In the genomic region with DNA sequence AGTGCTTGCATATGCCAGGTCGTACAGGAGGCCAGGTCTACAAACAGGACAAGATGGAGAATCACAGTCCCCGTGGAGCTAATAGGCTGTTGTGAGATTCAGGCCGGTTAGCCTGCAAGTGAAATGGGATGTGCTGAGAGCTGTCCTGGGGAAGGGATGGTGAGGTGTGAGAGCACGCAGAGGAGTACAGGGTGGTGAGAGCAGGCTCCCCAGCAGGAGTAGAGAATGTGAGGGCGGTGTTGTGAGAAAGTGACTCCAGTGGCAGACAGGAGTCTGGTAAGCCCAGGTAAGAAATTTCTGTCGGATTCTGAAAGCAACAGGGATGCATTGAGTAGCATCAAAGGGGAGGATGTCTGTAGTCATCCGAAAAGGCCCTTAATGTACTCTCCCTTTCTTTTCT, we compare ENCODE assay signal across 16 cellular contexts. TPM values are rescaled to one million over a fixed set of nuclear protein-coding genes. Genes with fewer than 3 reads are reported as not detected.
DNase-seq lines count a peak whose midpoint lies in the region; ATAC-seq, FAIRE-seq and TF ChIP-seq lines count a peak whose summit lies in the region.
"Had no signal": no experiment of that assay in that cellular context is flagged by ENCODE, and none has a peak within 500 bp of the region (broad histone marks: within the 10 kb centered on the region; RNA-seq: fewer than 3 reads in every experiment).

No MANE protein-coding gene starts in this region.

- peaks cover 95% of the 10 kb centered on the region for H3K4me1 Mint-ChIP-seq in activated T-cell treated with anti-CD3 and anti-CD28 coated beads, Interleukin-2, amount 50 U/mL, for 24 hours (ENCODE audit: low read depth)
- H3K4me1 Mint-ChIP-seq in activated CD4-positive, alpha-beta memory T cell treated with anti-CD3 and anti-CD28 coated beads, Interleukin-2, amount 10 ng/mL, durations not matched to agents 7 days and 5 days: peaks cover 97% of the 10 kb centered on the region
- H3K4me1 Mint-ChIP-seq in stimulated activated memory B cell treated with anti-CD40 and anti-IgM and Interleukin-4, amounts not matched to agents 10 μg/mL and 1 μg/mL and 100 μg/mL, for 72 hours: peaks cover 96% of the 10 kb centered on the region

- H3K27me3 Mint-ChIP-seq in activated T-cell treated with anti-CD3 and anti-CD28 coated beads, Interleukin-2, amount 50 U/mL, for 24 hours: no peaks in the 10 kb centered on the region
- H3K27me3 Mint-ChIP-seq in activated CD4-positive, alpha-beta memory T cell treated with anti-CD3 and anti-CD28 coated beads, Interleukin-2, amount 10 ng/mL, durations not matched to agents 7 days and 5 days: no peaks in the 10 kb centered on the region
- H3K27me3 Mint-ChIP-seq in stimulated activated memory B cell treated with anti-CD40 and anti-IgM and Interleukin-4, amounts not matched to agents 10 μg/mL and 1 μg/mL and 100 μg/mL, for 72 hours: no peaks in the 10 kb centered on the region

- intact Hi-C loops in endothelial cell of umbilical vein (cut with micrococcal nuclease): loop anchor here (1.0 to 2.0 kb wide), 4 partner anchors 44 to 157 kb away; no protein-coding TSS in a partner anchor
- intact Hi-C loops in posterior cingulate gyrus (cut with DNase I): no loop called here
- intact Hi-C loops in pancreas (cut with DNase I): no loop called here

- ATAC-seq in stimulated activated memory B cell treated with anti-CD40 and anti-IgM and Interleukin-4, amounts not matched to agents 10 μg/mL and 1 μg/mL and 100 μg/mL, for 72 hours: no peak
- no peak for ATAC-seq in pancreas
- ATAC-seq: Panc1 had no signal

- TF ChIP-seq POLR2A in endothelial cell of umbilical vein (IDR thresholded peaks at IDR 0.05; ENCODE audit: low read depth, low read length): no peak

- WGBS in pancreas, 2 donors: 89 to 96% methylated on average over 7 of the region's 7 CpGs

- H3K36me3 ChIP-seq in endothelial cell of umbilical vein (ENCODE audit: control insufficient read depth in 2 of 2, extremely low read depth in 1 of 2, insufficient read depth in 2 of 2, low read length in 2 of 2) (peaks cover 0 to 2% of the 10 kb centered on the region in 2 experiments), pancreas (peaks cover 0 to 5% (median 0%) of the 10 kb centered on the region in 3 donors)

- H3K9me3 ChIP-seq in endothelial cell of umbilical vein (replicated peaks; ENCODE audit: control insufficient read depth, insufficient read depth, low read length): no peaks in the 10 kb centered on the region
- no peaks in the 10 kb centered on the region for H3K9me3 ChIP-seq in pancreas
- H3K9me3 ChIP-seq: mucosa of descending colon had no signal

- peak overlapping the region; percentile 86 for H3K9ac ChIP-seq in endothelial cell of umbilical vein (replicated peaks; ENCODE audit: extremely low read depth, insufficient read depth, low read length)

- FAIRE-seq in endothelial cell of umbilical vein (lab: Jason Lieb, UNC) (no peak), pancreas (lab: Jason Lieb, UNC) (no peak)

- dilution Hi-C loops in endothelial cell of umbilical vein (cut with MboI; ENCODE audit: extremely low pct_ligation_motif_present, low sequenced_read_pairs): no loop called here

- POLR2A ChIA-PET in activated CD4-positive, alpha-beta memory T cell treated with anti-CD3 and anti-CD28 coated beads, Interleukin-2, amount 10 ng/mL, durations not matched to agents 7 days and 5 days (lab: Charles Lee): interaction anchor here (1.0 to 12.9 kb wide), 7 partner anchors 8 to 88 kb away, joined by 4 to 349 read pairs (median 55); a partner anchor contains a TSS
- POLR2A ChIA-PET in endothelial cell of umbilical vein (lab: Charles Lee): no interaction called here

- no peak for DNase-seq in activated T-cell treated with anti-CD3 and anti-CD28 coated beads, Interleukin-2, amount 50 U/mL, for 24 hours
- DNase-seq in activated T-cell treated with anti-CD3 and anti-CD28 coated beads, Interleukin-2, amount 50 U/mL, for 1 hour: no peak
- no peak for DNase-seq in activated CD4-positive, alpha-beta memory T cell treated with anti-CD3 and anti-CD28 coated beads, Interleukin-2, amount 10 ng/mL, durations not matched to agents 7 days and 5 days
- DNase-seq in endothelial cell of umbilical vein (ENCODE audit: low read depth, low spot score) (peak; percentile 9), posterior cingulate gyrus (no peak), pancreas (no peak), SKM-1 treated with dmso at 0.1 percent for 144 hours (lab: John Stamatoyannopoulos, UW; ENCODE audit: unreplicated experiment) (no peak)
- DNase-seq: ACHN, DMS53, H9, mucosa of descending colon, NCI-H1105 treated with DMSO at 0.1 percent for 48 hours, NCI-H446 treated with DMSO at 0.1 percent for 48 hours, right cardiac atrium had no signal

- H2AFZ ChIP-seq in endothelial cell of umbilical vein (ENCODE audit: low read depth, low read length): no peak overlapping the region

- no peaks in the 10 kb centered on the region for H3K9me3 Mint-ChIP-seq in activated T-cell treated with anti-CD3 and anti-CD28 coated beads, Interleukin-2, amount 50 U/mL, for 24 hours
- H3K9me3 Mint-ChIP-seq in activated CD4-positive, alpha-beta memory T cell treated with anti-CD3 and anti-CD28 coated beads, Interleukin-2, amount 10 ng/mL, durations not matched to agents 7 days and 5 days: no peaks in the 10 kb centered on the region
- H3K9me3 Mint-ChIP-seq in stimulated activated memory B cell treated with anti-CD40 and anti-IgM and Interleukin-4, amounts not matched to agents 10 μg/mL and 1 μg/mL and 100 μg/mL, for 72 hours: no peaks in the 10 kb centered on the region
- H3K9me3 Mint-ChIP-seq: H9 had no signal

- no peaks in the 10 kb centered on the region for H4K20me1 ChIP-seq in endothelial cell of umbilical vein (replicated peaks; ENCODE audit: control insufficient read depth, extremely low read depth, insufficient read depth, low read length)

- TF ChIP-seq CTCF in endothelial cell of umbilical vein (IDR thresholded peaks at IDR 0.05; ENCODE audit: extremely low read depth in 1 of 2, insufficient read depth in 1 of 2, low read depth in 1 of 2, low read length in 2 of 2) (no peak), pancreas (IDR thresholded peaks at IDR 0.05) (no peak)

- H3K4me3 ChIP-seq in endothelial cell of umbilical vein (replicated peaks in 1 of 3; ENCODE audit: insufficient read depth in 1 of 3, low read depth in 1 of 3, low read length in 3 of 3) (no peak overlapping the region), pancreas (no peak overlapping the region)
- H3K4me3 ChIP-seq: mucosa of descending colon had no signal

- H3K27me3 ChIP-seq in endothelial cell of umbilical vein (ENCODE audit: control insufficient read depth in 2 of 2, insufficient read depth in 2 of 2, low read length in 2 of 2): no peaks in the 10 kb centered on the region
- H3K27me3 ChIP-seq in pancreas: no peaks in the 10 kb centered on the region

- peak overlapping the region; percentile 99 for H3K27ac Mint-ChIP-seq in activated T-cell treated with anti-CD3 and anti-CD28 coated beads, Interleukin-2, amount 50 U/mL, for 24 hours
- H3K27ac Mint-ChIP-seq in activated CD4-positive, alpha-beta memory T cell treated with anti-CD3 and anti-CD28 coated beads, Interleukin-2, amount 10 ng/mL, durations not matched to agents 7 days and 5 days: peak overlapping the region; percentile 96
- H3K27ac Mint-ChIP-seq in stimulated activated memory B cell treated with anti-CD40 and anti-IgM and Interleukin-4, amounts not matched to agents 10 μg/mL and 1 μg/mL and 100 μg/mL, for 72 hours: peak overlapping the region; percentile 97

- CTCF ChIA-PET in activated CD4-positive, alpha-beta memory T cell treated with anti-CD3 and anti-CD28 coated beads, Interleukin-2, amount 10 ng/mL, durations not matched to agents 7 days and 5 days (lab: Charles Lee): interaction anchor here (0.6 to 2.9 kb wide), 7 partner anchors 25 to 88 kb away, joined by 3 to 17 read pairs (median 4); no protein-coding TSS in a partner anchor
- CTCF ChIA-PET in endothelial cell of umbilical vein (lab: Charles Lee): interaction anchor here (1.4 kb wide), 1 partner anchor 28 kb away, joined by 3 read pairs; no protein-coding TSS in a partner anchor

- H3K4me1 ChIP-seq in endothelial cell of umbilical vein (ENCODE audit: control insufficient read depth, extremely low read depth, insufficient read depth, low read length) (peaks cover 24% of the 10 kb centered on the region), pancreas (no peaks in the 10 kb centered on the region)

- H3K4me3 Mint-ChIP-seq in activated T-cell treated with anti-CD3 and anti-CD28 coated beads, Interleukin-2, amount 50 U/mL, for 24 hours: peak overlapping the region; percentile 32
- peak overlapping the region; percentile 8 for H3K4me3 Mint-ChIP-seq in activated CD4-positive, alpha-beta memory T cell treated with anti-CD3 and anti-CD28 coated beads, Interleukin-2, amount 10 ng/mL, durations not matched to agents 7 days and 5 days
- no peak overlapping the region for H3K4me3 Mint-ChIP-seq in stimulated activated memory B cell treated with anti-CD40 and anti-IgM and Interleukin-4, amounts not matched to agents 10 μg/mL and 1 μg/mL and 100 μg/mL, for 72 hours
- H3K4me3 Mint-ChIP-seq: H9 had no signal

- H3K36me3 Mint-ChIP-seq in activated T-cell treated with anti-CD3 and anti-CD28 coated beads, Interleukin-2, amount 50 U/mL, for 24 hours (ENCODE audit: low read depth): peaks cover 81% of the 10 kb centered on the region
- H3K36me3 Mint-ChIP-seq in activated CD4-positive, alpha-beta memory T cell treated with anti-CD3 and anti-CD28 coated beads, Interleukin-2, amount 10 ng/mL, durations not matched to agents 7 days and 5 days (ENCODE audit: low read depth): peaks cover 50% of the 10 kb centered on the region
- H3K36me3 Mint-ChIP-seq in stimulated activated memory B cell treated with anti-CD40 and anti-IgM and Interleukin-4, amounts not matched to agents 10 μg/mL and 1 μg/mL and 100 μg/mL, for 72 hours: peaks cover 34% of the 10 kb centered on the region

- no TSS peak for BruUV-seq in endothelial cell of umbilical vein (replicated peaks; lab: Mats Ljungman, UMichigan)

- no peaks in the 10 kb centered on the region for H3K79me2 ChIP-seq in endothelial cell of umbilical vein (ENCODE audit: control insufficient read depth, insufficient read depth, low read length)

- H3K27ac ChIP-seq in endothelial cell of umbilical vein (ENCODE audit: insufficient read depth, low read depth, low read length) (peak overlapping the region; percentile 97), pancreas (no peak overlapping the region)

- peak overlapping the region; percentile 69 for H3K4me2 ChIP-seq in endothelial cell of umbilical vein (ENCODE audit: insufficient read depth, low read length)

- H3K9me1 ChIP-seq in endothelial cell of umbilical vein (replicated peaks; ENCODE audit: control insufficient read depth, extremely low read depth, insufficient read depth, low read length): no peaks in the 10 kb centered on the region

RNA-seq across cellular contexts. Expression of a gene that starts 50.7 kb away (rescaled TPM):
- total RNA-seq in activated CD4-positive, alpha-beta memory T cell treated with anti-CD3 and anti-CD28 coated beads, Interleukin-2, amount 10 ng/mL, durations not matched to agents 7 days and 5 days: 10 to 100 TPM; 43.7 to 46.2 TPM
- total RNA-seq in endothelial cell of umbilical vein (not detected in 2 replicates), pancreas (1 to 10 TPM in 3 of 6 donors, under 1 TPM in 3; 0.23 to 3.5 (median 1.1) TPM)
- polyA plus RNA-seq in endothelial cell of umbilical vein (0.14 and 0.23 TPM in 2 replicates), pancreas (1 to 10 TPM in 1 of 2 donors, under 1 TPM in 1; 0.61 to 1.2 TPM)
- polyA plus RNA-seq in endothelial cell of umbilical vein (2011; cell fraction: cytosol; rRNA removed): 0.27 and 0.72 TPM in 2 replicates
- polyA plus RNA-seq in endothelial cell of umbilical vein (2011; cell fraction: nucleus; rRNA removed): 0.33 and 0.67 TPM in 2 replicates
- 0.15 and 0.16 TPM in 2 replicates for polyA plus RNA-seq in endothelial cell of umbilical vein (2012)
- polyA minus RNA-seq in endothelial cell of umbilical vein: 0.38 TPM in 1 of 2 replicates, not detected in the other
- polyA minus RNA-seq in endothelial cell of umbilical vein (2011; cell fraction: cytosol; rRNA and poly(A)+ RNA removed): not detected
- 0.67 and 0.72 TPM in 2 replicates for polyA minus RNA-seq in endothelial cell of umbilical vein (2011; cell fraction: nucleus; rRNA and poly(A)+ RNA removed)
- total RNA-seq: H9 had no signal

Comparison
In these comparisons a context has a peak if more than half of its experiments do, and no peak if none do; other contexts are left out.
1. RNA of a gene that starts 50.7 kb away (total RNA-seq): 43.7 to 46.2 TPM in activated CD4-positive, alpha-beta memory T cell treated with anti-CD3 and anti-CD28 coated beads, Interleukin-2, amount 10 ng/mL, durations not matched to agents 7 days and 5 days; 0.23 to 3.5 TPM in pancreas and not detected in endothelial cell of umbilical vein; every median in the first group is over 4 times any median in the second.
2. Peak in every context shown above with its lines, with median percentiles within 50 percentile points of each other: H3K27ac Mint-ChIP-seq.